ENCODE assay signal across 23 cellular contexts in genomic region chr5:57503433-57503832, GRCh38. TPM values are rescaled to one million over a fixed set of nuclear protein-coding genes. Genes with fewer than 3 reads are reported as not detected.
DNase-seq lines count a peak whose midpoint lies in the region; ATAC-seq, FAIRE-seq and TF ChIP-seq lines count a peak whose summit lies in the region.
"Had no signal": no experiment of that assay in that cellular context is flagged by ENCODE, and none has a peak within 500 bp of the region (broad histone marks: within the 10 kb centered on the region; RNA-seq: fewer than 3 reads in every experiment).

No MANE protein-coding gene starts in this region.

- DNase-seq in NCI-H1048 (lab: John Stamatoyannopoulos, UW) (peak; percentile 24), astrocyte of the hippocampus (ENCODE audit: low read depth, low spot score) (peak; percentile 88), left lobe of liver (ENCODE audit: low spot score) (no peak), sciatic nerve (ENCODE audit: low spot score) (no peak), kidney (no peak), SHP77 treated with DMSO at 0.1 percent for 48 hours (lab: John Stamatoyannopoulos, UW) (no peak)
- DNase-seq in stimulated activated CD4-positive, alpha-beta T cell treated with anti-CD3 and anti-CD28 coated beads, Interleukin-1b, Interleukin-23, amount 100 ng/mL, for 48 hours, result no peak
- DNase-seq: activated CD8-positive, alpha-beta T cell treated with anti-CD3 and anti-CD28 coated beads, Interleukin-2, amount 10 ng/mL, durations not matched to agents 7 days and 5 days; activated naive CD4-positive, alpha-beta T cell treated with anti-CD3 and anti-CD28 coated beads, Interleukin-2, amount 50 U/mL, for 16 hours; activated T-cell treated with anti-CD3 and anti-CD28 coated beads, Interleukin-2, amount 50 U/mL, for 48 hours; CD4-positive, alpha-beta T cell; foreskin fibroblast; naive B cell; NCI-H187; stimulated activated naive CD4-positive, alpha-beta T cell; T-helper 9 cell; tibial artery had no signal

- no peaks in the 10 kb centered on the region for H3K36me3 ChIP-seq in kidney (ENCODE audit: control insufficient read depth in 1 of 2, insufficient read depth in 2 of 2, low read length in 2 of 2)
- H3K36me3 ChIP-seq: tibial artery had no signal

- ATAC-seq in left lobe of liver (peak; percentile 26), sciatic nerve (peak; percentile 48), HG03039 (IDR thresholded peaks at IDR 0.05; ENCODE audit: unreplicated experiment) (no peak)
- ATAC-seq: activated CD8-positive, alpha-beta T cell treated with anti-CD3 and anti-CD28 coated beads, Interleukin-2, amount 10 ng/mL, durations not matched to agents 7 days and 5 days; GM12878 had no signal

- no peak overlapping the region for H3K4me3 ChIP-seq in kidney (ENCODE audit: low read length in 2 of 2)
- H3K4me3 ChIP-seq: GM12878, SK-N-MC, tibial artery had no signal

- no peak for TF ChIP-seq CTCF in kidney (IDR thresholded peaks at IDR 0.05; ENCODE audit: borderline replicate concordance, extremely low read depth, insufficient read depth)

- H3K9ac ChIP-seq in kidney (ENCODE audit: low read length in 2 of 2), result no peak overlapping the region
- H3K9ac ChIP-seq: parathyroid adenoma had no signal

- H3K4me1 ChIP-seq in kidney (ENCODE audit: control insufficient read depth in 1 of 2, insufficient read depth in 1 of 2, low read depth in 1 of 2, low read length in 2 of 2), result peaks cover 0 to 2% of the 10 kb centered on the region in 2 donors
- H3K4me1 ChIP-seq: parathyroid adenoma had no signal

- FAIRE-seq in kidney (lab: Jason Lieb, UNC), result no peak
- FAIRE-seq: endometrium, GM12878 had no signal

- no peaks in the 10 kb centered on the region for H3K9me3 ChIP-seq in kidney (ENCODE audit: control insufficient read depth in 1 of 2, low read length in 2 of 2)
- H3K9me3 ChIP-seq: tibial artery had no signal

- intact Hi-C loops in sciatic nerve (cut with DNase I), result no loop called here
- intact Hi-C loops in kidney (cut with DNase I), result no loop called here

- no peak overlapping the region for H3K27ac ChIP-seq in kidney (ENCODE audit: low read depth in 2 of 2, low read length in 2 of 2)
- H3K27ac ChIP-seq: parathyroid adenoma, SK-N-MC, tibial artery had no signal

RNA-seq across cellular contexts. Expression of gene ACTBL2, which starts 20.8 kb away (rescaled TPM):
- total RNA-seq in left lobe of liver (not detected), sciatic nerve (not detected), kidney (0.13 TPM)
- polyA plus RNA-seq in kidney (ENCODE audit: insufficient read depth, low read depth, low replicate concordance), result not detected
- total RNA-seq: activated CD8-positive, alpha-beta T cell treated with anti-CD3 and anti-CD28 coated beads, Interleukin-2, amount 10 ng/mL, durations not matched to agents 7 days and 5 days; CD4-positive, alpha-beta T cell; skeletal muscle tissue had no signal

Comparison
In these comparisons a context has a peak if more than half of its experiments do, and no peak if none do; other contexts are left out.
1. DNase-seq: peak in NCI-H1048 (single experiment) and astrocyte of the hippocampus (single experiment); none in left lobe of liver (single experiment), sciatic nerve (single experiment), kidney (single experiment), SHP77 treated with DMSO at 0.1 percent for 48 hours (single experiment) and stimulated activated CD4-positive, alpha-beta T cell treated with anti-CD3 and anti-CD28 coated beads, Interleukin-1b, Interleukin-23, amount 100 ng/mL, for 48 hours (single experiment).